Comparison of ENCODE assay signal across 9 cellular contexts in the genomic region with DNA sequence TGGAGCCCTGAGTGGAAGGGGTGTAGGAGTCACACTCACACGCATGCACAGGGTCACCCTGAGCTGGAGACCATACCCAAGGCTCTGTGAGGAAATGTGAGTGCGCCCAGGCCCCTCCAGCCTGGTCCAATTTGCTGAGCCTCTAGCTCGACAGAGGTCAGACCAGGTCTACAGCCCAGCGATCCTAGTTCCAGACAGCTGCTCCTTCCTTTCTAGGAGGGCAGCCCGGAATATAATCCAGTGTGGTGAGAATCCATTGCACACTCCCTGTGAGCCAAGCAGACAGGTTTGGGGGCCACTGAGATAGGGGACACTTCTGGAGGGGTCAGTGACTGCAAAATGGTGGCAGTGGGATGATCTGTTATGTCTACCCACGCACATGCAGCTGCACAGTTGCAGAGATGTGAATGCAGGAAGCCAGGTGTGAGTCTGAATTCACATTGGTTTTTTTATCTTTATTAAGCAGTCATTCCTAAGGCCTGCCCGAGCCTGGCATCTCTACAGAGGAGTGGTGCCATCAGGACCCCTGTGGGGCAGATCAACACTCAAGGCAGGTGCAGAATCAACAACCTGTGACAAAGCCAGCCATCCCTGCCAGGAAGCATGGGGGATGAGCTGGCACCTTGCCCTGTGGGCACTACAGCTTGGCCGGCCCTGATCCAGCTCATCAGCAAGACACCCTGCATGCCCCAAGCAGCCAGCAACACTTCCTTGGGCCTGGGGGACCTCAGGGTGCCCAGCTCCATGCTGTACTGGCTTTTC. TPM values are rescaled to one million over a fixed set of nuclear protein-coding genes. Genes with fewer than 3 reads are reported as not detected.
A peak's percentile ranks its signal among the peaks of the same experiment; 100 is the strongest.
DNase-seq lines count a peak whose midpoint lies in the region; ATAC-seq, FAIRE-seq and TF ChIP-seq lines count a peak whose summit lies in the region.
"Had no signal": no experiment of that assay in that cellular context is flagged by ENCODE, and none has a peak within 500 bp of the region (broad histone marks: within the 10 kb centered on the region; RNA-seq: fewer than 3 reads in every experiment).

A gene with protein sequence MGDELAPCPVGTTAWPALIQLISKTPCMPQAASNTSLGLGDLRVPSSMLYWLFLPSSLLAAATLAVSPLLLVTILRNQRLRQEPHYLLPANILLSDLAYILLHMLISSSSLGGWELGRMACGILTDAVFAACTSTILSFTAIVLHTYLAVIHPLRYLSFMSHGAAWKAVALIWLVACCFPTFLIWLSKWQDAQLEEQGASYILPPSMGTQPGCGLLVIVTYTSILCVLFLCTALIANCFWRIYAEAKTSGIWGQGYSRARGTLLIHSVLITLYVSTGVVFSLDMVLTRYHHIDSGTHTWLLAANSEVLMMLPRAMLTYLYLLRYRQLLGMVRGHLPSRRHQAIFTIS (plus strand): TSS at position 522 of the 762 bp plus-strand sequence. CDS start 82 bp downstream, at position 604.

- H3K36me3 ChIP-seq in CD4-positive, alpha-beta memory T cell (ENCODE audit: insufficient read depth, low read length): no peaks in the 10 kb centered on the region
- no peaks in the 10 kb centered on the region for H3K36me3 ChIP-seq in K562 (ENCODE audit: control insufficient read depth, insufficient read depth, low read length)

- no peak for TF ChIP-seq POLR2A in K562 (conservative IDR thresholded peaks at IDR 0.05)

- no peak for TF ChIP-seq CTCF in K562 (IDR thresholded peaks at IDR 0.05 in 2 of 3, conservative IDR thresholded peaks at IDR 0.05 in 1 of 3; ENCODE audit: insufficient read depth in 2 of 3, low read depth in 1 of 3, low read length in 3 of 3)
- no peak for TF ChIP-seq CTCF in GM10248 (IDR thresholded peaks at IDR 0.05; ENCODE audit: control extremely low read depth, extremely low read depth, low read depth, missing control alignments)

- BruUV-seq in K562 (replicated peaks; lab: Mats Ljungman, UMichigan): no TSS peak

- ATAC-seq in K562 (no peak), HG02852 (IDR thresholded peaks at IDR 0.05; ENCODE audit: unreplicated experiment) (no peak)
- ATAC-seq in naive thymus-derived CD8-positive, alpha-beta T cell: no peak

- peak within 1 kb of the TSS; percentile 75 to 92 (median 86) for H3K4me3 Mint-ChIP-seq in CD4-positive, alpha-beta memory T cell
- peak within 1 kb of the TSS; percentile 72 to 91 (median 85) for H3K4me3 Mint-ChIP-seq in naive thymus-derived CD8-positive, alpha-beta T cell

- H4K20me1 ChIP-seq in K562 (replicated peaks; ENCODE audit: control insufficient read depth, insufficient read depth, low read length): no peaks in the 10 kb centered on the region; the same call in 1 of the 2 replicates

- peak within 1 kb of the TSS in 1 of 2 experiments; percentile 78; a peak in 1 of 4 replicates for H3K9ac ChIP-seq in K562 (ENCODE audit: insufficient read depth in 1 of 2, low read depth in 2 of 2, low read length in 2 of 2)

- peaks cover 5 to 34% (median 17%) of the 10 kb centered on the region in 4 donors for H3K4me1 Mint-ChIP-seq in CD4-positive, alpha-beta memory T cell
- peaks cover 8 to 21% (median 17%) of the 10 kb centered on the region in 4 donors for H3K4me1 Mint-ChIP-seq in naive thymus-derived CD8-positive, alpha-beta T cell

- no peak for FAIRE-seq in K562 (lab: Jason Lieb, UNC)
- FAIRE-seq in RCC 7860 (lab: Jason Lieb, UNC): no peak

- peak within 1 kb of the TSS; percentile 97 for H2AFZ ChIP-seq in K562 (ENCODE audit: low read depth, low read length)

- POLR2A ChIA-PET in CD4-positive, alpha-beta memory T cell (lab: Charles Lee; ENCODE audit: partially characterized antibody): interaction anchor here (0.7 to 2.8 kb wide), 4 partner anchors 69 to 547 kb away, joined by 3 to 13 read pairs (median 11); a partner anchor contains a TSS
- POLR2A ChIA-PET in K562 (lab: Yijun Ruan, JAX): interaction anchor here (0.6 to 1.4 kb wide), 3 partner anchors 9 to 396 kb away, joined by 3 to 4 read pairs (median 4); no protein-coding TSS in a partner anchor
- POLR2A ChIA-PET in naive thymus-derived CD8-positive, alpha-beta T cell (lab: Charles Lee): interaction anchor here (1.1 to 1.7 kb wide), 2 partner anchors 69 to 386 kb away, joined by 3 to 7 read pairs; a partner anchor contains a TSS
- POLR2A ChIA-PET in GM10248 (lab: Yijun Ruan, JAX): no interaction called here

- H3K9me3 ChIP-seq in CD4-positive, alpha-beta memory T cell (ENCODE audit: control insufficient read depth in 1 of 2, low read length in 2 of 2): no peaks in the 10 kb centered on the region
- H3K9me3 ChIP-seq in K562 (replicated peaks; ENCODE audit: control insufficient read depth, insufficient read depth, low read depth, low read length): no peaks in the 10 kb centered on the region; the same call in 1 of the 2 replicates

- in situ Hi-C loops in K562 (cut with MboI): no loop called here

- no peaks in the 10 kb centered on the region for H3K27me3 ChIP-seq in CD4-positive, alpha-beta memory T cell (ENCODE audit: insufficient read depth, low read length)
- peaks cover 11 to 30% of the 10 kb centered on the region in 2 experiments; a peak in 3 of 5 replicates for H3K27me3 ChIP-seq in K562 (ENCODE audit: control insufficient read depth in 2 of 2, insufficient read depth in 2 of 2, low read length in 2 of 2)

- intact Hi-C loops in CD4-positive, alpha-beta memory T cell (cut with micrococcal nuclease): loop anchor here (5.0 kb wide), 3 partner anchors 356 to 954 kb away; a partner anchor contains a TSS
- intact Hi-C loops in K562 (cut with micrococcal nuclease): no loop called here

- CTCF ChIA-PET in CD4-positive, alpha-beta memory T cell (lab: Charles Lee; ENCODE audit: partially characterized antibody): interaction anchor here (0.8 to 2.0 kb wide), 4 partner anchors 8 to 764 kb away, joined by 3 to 7 read pairs (median 5); no protein-coding TSS in a partner anchor
- CTCF ChIA-PET in K562 (lab: Yijun Ruan, JAX; ENCODE audit: low intra/inter-chr PET ratio): no interaction called here
- CTCF ChIA-PET in GM10248 (lab: Yijun Ruan, JAX): interaction anchor here (0.8 to 1.9 kb wide), 3 partner anchors 10 to 146 kb away, joined by 3 to 4 read pairs (median 4); no protein-coding TSS in a partner anchor

- peak in 3 of 5 donors; percentile 9 to 23 (median 14) for DNase-seq in CD4-positive, alpha-beta memory T cell
- peak; percentile 92 for DNase-seq in NCI-H146 (lab: John Stamatoyannopoulos, UW)
- no peak for DNase-seq in K562 (ENCODE audit: extremely low read depth in 1 of 4, low spot score in 3 of 4)
- peak in 2 of 10 donors; percentile 2 to 19 for DNase-seq in naive thymus-derived CD8-positive, alpha-beta T cell
- no peak for DNase-seq in RCC 7860 (ENCODE audit: low spot score)
- DNase-seq in hypothalamus (lab: John Stamatoyannopoulos, UW): no peak
- no peak for DNase-seq in GM10248 (ENCODE audit: extremely low spot score)

- peak within 1 kb of the TSS; percentile 90 for H3K4me2 ChIP-seq in K562 (ENCODE audit: insufficient read depth, low read length)

- H3K4me1 ChIP-seq in CD4-positive, alpha-beta memory T cell (ENCODE audit: insufficient read depth, low read length): peaks cover 22% of the 10 kb centered on the region
- H3K4me1 ChIP-seq in K562 (replicated peaks in 1 of 2; ENCODE audit: control insufficient read depth in 2 of 2, insufficient read depth in 2 of 2, low read length in 2 of 2): peaks cover 7 to 23% of the 10 kb centered on the region in 2 experiments

- H3K4me3 ChIP-seq in CD4-positive, alpha-beta memory T cell (ENCODE audit: low read length in 2 of 2): peak within 1 kb of the TSS in 1 of 2 donors; percentile 45
- H3K4me3 ChIP-seq in K562: peak within 1 kb of the TSS; percentile 57

- peak within 1 kb of the TSS; percentile 89 to 97 (median 95) for H3K27ac Mint-ChIP-seq in CD4-positive, alpha-beta memory T cell
- H3K27ac Mint-ChIP-seq in naive thymus-derived CD8-positive, alpha-beta T cell: peak within 1 kb of the TSS; percentile 15 to 96 (median 91)

- peaks cover 0 to 3% of the 10 kb centered on the region in 2 donors for H3K36me3 Mint-ChIP-seq in CD4-positive, alpha-beta memory T cell
- H3K36me3 Mint-ChIP-seq in naive thymus-derived CD8-positive, alpha-beta T cell: peaks cover 0 to 2% (median 0%) of the 10 kb centered on the region in 3 donors

- peaks cover 0 to 4% (median 0%) of the 10 kb centered on the region in 8 donors for H3K9me3 Mint-ChIP-seq in CD4-positive, alpha-beta memory T cell
- no peaks in the 10 kb centered on the region for H3K9me3 Mint-ChIP-seq in naive thymus-derived CD8-positive, alpha-beta T cell

- H3K9me1 ChIP-seq in K562 (ENCODE audit: control insufficient read depth, insufficient read depth, low read length): peaks cover 7% of the 10 kb centered on the region

- no peaks in the 10 kb centered on the region for H3K27me3 Mint-ChIP-seq in CD4-positive, alpha-beta memory T cell
- peaks cover 0 to 6% (median 0%) of the 10 kb centered on the region in 5 donors for H3K27me3 Mint-ChIP-seq in naive thymus-derived CD8-positive, alpha-beta T cell

- peak within 1 kb of the TSS; percentile 80 for H3K27ac ChIP-seq in CD4-positive, alpha-beta memory T cell (ENCODE audit: low read depth, low read length)
- no peak within 1 kb of the TSS for H3K27ac ChIP-seq in K562 (ENCODE audit: extremely low read depth, low read depth, low read length)

- WGBS in K562 (ENCODE audit: insufficient coverage, low coverage, missing lambda C conversion rate): 14% methylated on average over 8 of the region's 8 CpGs

- TF ChIP-seq EP300 in K562 (IDR thresholded peaks at IDR 0.05; ENCODE audit: low read length): no peak

- H3K79me2 ChIP-seq in K562 (ENCODE audit: control insufficient read depth, insufficient read depth, low read length): no peaks in the 10 kb centered on the region

- TF ChIP-seq RAD21 in K562 (CRISPR knock-in tag; conservative IDR thresholded peaks at IDR 0.05 in 1 of 2, IDR thresholded peaks at IDR 0.05 in 1 of 2): no peak

TF ChIP-seq in K562, 482 proteins besides CTCF, POLR2A, EP300 and RAD21 (continues in another document):
- TF ChIP-seq ZNF431 (CRISPR knock-in tag; IDR thresholded peaks at IDR 0.05): no peak

RNA-seq across cellular contexts. Expression of the gene that starts here (rescaled TPM):
- total RNA-seq in CD4-positive, alpha-beta memory T cell: not detected
- polyA plus RNA-seq in CD4-positive, alpha-beta memory T cell: not detected
- total RNA-seq in K562 (2011; cell fraction: chromatin; rRNA removed; ENCODE audit: low replicate concordance): not detected in 2 replicates
- total RNA-seq in K562 (2011; cell fraction: nucleolus; rRNA removed): not detected in 2 replicates
- not detected in 2 replicates for total RNA-seq in K562 (2011; cell fraction: nucleoplasm; rRNA removed)
- total RNA-seq in K562 (2014; rRNA removed) (not detected in 2 replicates), K562 (2014; rRNA removed; fragmentation: Illumina TruSeq; extraction: Trizol) (not detected in 2 replicates), K562 (2015; rRNA removed; fragmentation: Illumina TruSeq; extraction: Trizol) (not detected in 2 replicates), K562 (2021) (not detected in 2 replicates)
- polyA plus RNA-seq in K562 (2011; rRNA removed) (not detected in 2 replicates), K562 (2014; fragmentation: Illumina TruSeq; extraction: Trizol) (not detected in 2 replicates), K562 (2014; fragmentation: Nextera tagmentation; extraction: Ambion mirVana) (not detected), K562 (2014; rRNA removed) (not detected in 2 replicates)
- polyA plus RNA-seq in K562 (2011; cell fraction: cytosol; rRNA removed): not detected in 2 replicates
- polyA plus RNA-seq in K562 (2011; cell fraction: nucleus; rRNA removed): not detected in 2 replicates
- not detected in 2 replicates for polyA plus RNA-seq in K562 (2012)
- polyA minus RNA-seq in K562 (2011; rRNA and poly(A)+ RNA removed): not detected in 2 replicates
- polyA minus RNA-seq in K562 (2011; cell fraction: cytosol; rRNA and poly(A)+ RNA removed): not detected in 2 replicates
- polyA minus RNA-seq in K562 (2011; cell fraction: nucleus; rRNA and poly(A)+ RNA removed): not detected in 2 replicates
- total RNA-seq in naive thymus-derived CD8-positive, alpha-beta T cell: not detected
- polyA plus RNA-seq in naive thymus-derived CD8-positive, alpha-beta T cell: not detected
- total RNA-seq: lung microvascular endothelial cell had no signal

Comparison
In these comparisons a context has a peak if more than half of its experiments do, and no peak if none do; other contexts are left out.
1. Peak in DNase-seq and H3K27ac ChIP-seq in CD4-positive, alpha-beta memory T cell; RNA of the gene not detected or under 1 TPM.